In genomic region chr3:112010631-112011030, GRCh38 we compare ENCODE assay signal across 24 cellular contexts. TPM values are rescaled to one million over a fixed set of nuclear protein-coding genes. Genes with fewer than 3 reads are reported as not detected.
DNase-seq lines count a peak whose midpoint lies in the region; ATAC-seq and TF ChIP-seq lines count a peak whose summit lies in the region.
"Had no signal": no experiment of that assay in that cellular context is flagged by ENCODE, and none has a peak within 500 bp of the region (broad histone marks: within the 10 kb centered on the region; RNA-seq: fewer than 3 reads in every experiment).

No MANE protein-coding gene starts in this region.

- H3K9me3 Mint-ChIP-seq in activated CD8-positive, alpha-beta T cell treated with anti-CD3 and anti-CD28 coated beads, Interleukin-2, amount 10 ng/mL, durations not matched to agents 7 days and 5 days (ENCODE audit: insufficient read depth) = no peaks in the 10 kb centered on the region
- no peaks in the 10 kb centered on the region for H3K9me3 Mint-ChIP-seq in activated CD8-positive, alpha-beta T cell treated with anti-CD3 and anti-CD28 coated beads for 36 hours
- H3K9me3 Mint-ChIP-seq: activated B cell treated with CpG ODN at 0.5 μM for 24 hours, T-cell had no signal

- TF ChIP-seq EP300 in tibial nerve (IDR thresholded peaks at IDR 0.05) = no peak

- H3K4me1 ChIP-seq in thyroid gland (peaks cover 11 to 40% of the 10 kb centered on the region in 2 donors), tibial nerve (peaks cover 0 to 39% (median 2%) of the 10 kb centered on the region in 4 donors)
- H3K4me1 ChIP-seq: psoas muscle, uterus had no signal

- POLR2A ChIA-PET in activated CD8-positive, alpha-beta T cell treated with anti-CD3 and anti-CD28 coated beads, Interleukin-2, amount 10 ng/mL, durations not matched to agents 7 days and 5 days (lab: Charles Lee) = no interaction called here
- POLR2A ChIA-PET in activated CD8-positive, alpha-beta T cell treated with anti-CD3 and anti-CD28 coated beads for 36 hours (lab: Charles Lee) = no interaction called here

- H3K36me3 Mint-ChIP-seq in activated CD8-positive, alpha-beta T cell treated with anti-CD3 and anti-CD28 coated beads, Interleukin-2, amount 10 ng/mL, durations not matched to agents 7 days and 5 days (ENCODE audit: low read depth) = no peaks in the 10 kb centered on the region
- H3K36me3 Mint-ChIP-seq in activated CD8-positive, alpha-beta T cell treated with anti-CD3 and anti-CD28 coated beads for 36 hours (ENCODE audit: low read depth) = no peaks in the 10 kb centered on the region
- H3K36me3 Mint-ChIP-seq in T-helper 17 cell (ENCODE audit: low read depth) = no peaks in the 10 kb centered on the region
- H3K36me3 Mint-ChIP-seq: CD14-positive monocyte, T-cell had no signal

- TF ChIP-seq POLR2A in thyroid gland (IDR thresholded peaks at IDR 0.05) (no peak), tibial nerve (IDR thresholded peaks at IDR 0.05) (no peak)

- intact Hi-C loops in activated CD8-positive, alpha-beta T cell treated with anti-CD3 and anti-CD28 coated beads for 36 hours (cut with micrococcal nuclease) = no loop called here
- intact Hi-C loops in dorsolateral prefrontal cortex (cut with DNase I) = loop anchor here in 1 of 2 donors (5.0 kb wide), 1 partner anchor 33 kb away; the partner anchor contains the start of gene ABHD10
- intact Hi-C loops in thyroid gland (cut with DNase I) = no loop called here

- no peak overlapping the region for H3K4me3 Mint-ChIP-seq in activated CD8-positive, alpha-beta T cell treated with anti-CD3 and anti-CD28 coated beads, Interleukin-2, amount 10 ng/mL, durations not matched to agents 7 days and 5 days
- no peak overlapping the region for H3K4me3 Mint-ChIP-seq in activated CD8-positive, alpha-beta T cell treated with anti-CD3 and anti-CD28 coated beads for 36 hours
- H3K4me3 Mint-ChIP-seq in T-helper 17 cell = no peak overlapping the region
- H3K4me3 Mint-ChIP-seq: activated B cell treated with CpG ODN at 0.5 μM for 24 hours; CD14-positive monocyte; naive thymus-derived CD4-positive, alpha-beta T cell; T-cell had no signal

- no peak for TF ChIP-seq CTCF in activated CD8-positive, alpha-beta T cell treated with anti-CD3 and anti-CD28 coated beads for 36 hours (IDR thresholded peaks at IDR 0.05)
- TF ChIP-seq CTCF in dorsolateral prefrontal cortex (IDR thresholded peaks at IDR 0.05 in 54 of 56, conservative IDR thresholded peaks at IDR 0.05 in 2 of 56; ENCODE audit: low read depth in 1 of 56, partially characterized antibody in 56 of 56) (no peak), thyroid gland (IDR thresholded peaks at IDR 0.05) (no peak), tibial nerve (IDR thresholded peaks at IDR 0.05) (no peak)

- H3K27me3 ChIP-seq in dorsolateral prefrontal cortex (no peaks in the 10 kb centered on the region), thyroid gland (no peaks in the 10 kb centered on the region), tibial nerve (no peaks in the 10 kb centered on the region)
- H3K27me3 ChIP-seq: ascending aorta, uterus had no signal

- H3K4me3 ChIP-seq in dorsolateral prefrontal cortex (no peak overlapping the region), thyroid gland (replicated peaks in 1 of 3) (no peak overlapping the region), tibial nerve (no peak overlapping the region)
- H3K4me3 ChIP-seq: ascending aorta, coronary artery, lung, psoas muscle, uterus had no signal

- ATAC-seq in activated CD8-positive, alpha-beta T cell treated with anti-CD3 and anti-CD28 coated beads, Interleukin-2, amount 10 ng/mL, durations not matched to agents 7 days and 5 days = no peak
- no peak for ATAC-seq in activated CD8-positive, alpha-beta T cell treated with anti-CD3 and anti-CD28 coated beads for 36 hours
- no peak for ATAC-seq in T-helper 17 cell
- ATAC-seq: naive thymus-derived CD4-positive, alpha-beta T cell; psoas muscle; stimulated activated naive CD8-positive, alpha-beta T cell treated with anti-CD3 and anti-CD28 coated beads, Interleukin-15, Interleukin-2, amounts not matched to agents 100 U/mL and 50 U/mL, for 24 hours; T-cell had no signal

- peaks cover 13% of the 10 kb centered on the region for H3K4me1 Mint-ChIP-seq in activated CD8-positive, alpha-beta T cell treated with anti-CD3 and anti-CD28 coated beads, Interleukin-2, amount 10 ng/mL, durations not matched to agents 7 days and 5 days (ENCODE audit: low read depth)
- H3K4me1 Mint-ChIP-seq in activated CD8-positive, alpha-beta T cell treated with anti-CD3 and anti-CD28 coated beads for 36 hours (ENCODE audit: low read depth) = peaks cover 15% of the 10 kb centered on the region
- H3K4me1 Mint-ChIP-seq in T-helper 17 cell = peaks cover 13% of the 10 kb centered on the region

- DNase-seq in activated CD8-positive, alpha-beta T cell treated with anti-CD3 and anti-CD28 coated beads, Interleukin-2, amount 10 ng/mL, durations not matched to agents 7 days and 5 days = peak; percentile 9
- DNase-seq in activated CD8-positive, alpha-beta T cell treated with anti-CD3 and anti-CD28 coated beads for 36 hours = no peak
- peak; percentile 10 to 54 for DNase-seq in NCI-H446 (lab: John Stamatoyannopoulos, UW)
- no peak for DNase-seq in dorsolateral prefrontal cortex
- DNase-seq in thyroid gland = peak in 1 of 2 donors; percentile 10
- DNase-seq in stimulated activated CD4-positive, alpha-beta T cell treated with anti-CD3 and anti-CD28 coated beads, Interleukin-2, amount 100 ng/mL, for 24 hours = no peak
- DNase-seq in tibial nerve (ENCODE audit: low spot score in 2 of 2) = no peak
- DNase-seq in T-helper 17 cell = no peak
- DNase-seq: activated B cell treated with CpG ODN at 0.5 μM for 24 hours; activated effector memory CD4-positive, alpha-beta T cell treated with anti-CD3 and anti-CD28 coated beads, Interleukin-2, amount 50 U/mL, for 16 hours; DND-41; naive thymus-derived CD4-positive, alpha-beta T cell; NCI-H1930; psoas muscle; stimulated activated CD4-positive, alpha-beta T cell treated with anti-CD3 and anti-CD28 coated beads, Interleukin-12 subunit alpha, Interleukin-12 subunit beta, amount 100 ng/mL, for 4 hours; stimulated activated naive CD8-positive, alpha-beta T cell treated with anti-CD3 and anti-CD28 coated beads, Interleukin-15, Interleukin-2, amounts not matched to agents 100 U/mL and 50 U/mL, for 24 hours; T-cell; uterus had no signal

- CTCF ChIA-PET in activated CD8-positive, alpha-beta T cell treated with anti-CD3 and anti-CD28 coated beads, Interleukin-2, amount 10 ng/mL, durations not matched to agents 7 days and 5 days (lab: Charles Lee) = interaction anchor here (9.8 kb wide), 1 partner anchor 16 kb away, joined by 351 read pairs; the partner anchor contains the start of gene TAGLN3
- CTCF ChIA-PET in activated CD8-positive, alpha-beta T cell treated with anti-CD3 and anti-CD28 coated beads for 36 hours (lab: Charles Lee) = interaction anchor here (1.2 to 8.4 kb wide), 4 partner anchors 16 to 295 kb away, joined by 5 to 477 read pairs (median 64); partner anchors contain the start of gene TAGLN3

- H3K27me3 Mint-ChIP-seq in activated CD8-positive, alpha-beta T cell treated with anti-CD3 and anti-CD28 coated beads, Interleukin-2, amount 10 ng/mL, durations not matched to agents 7 days and 5 days (ENCODE audit: low read depth) = no peaks in the 10 kb centered on the region
- no peaks in the 10 kb centered on the region for H3K27me3 Mint-ChIP-seq in activated CD8-positive, alpha-beta T cell treated with anti-CD3 and anti-CD28 coated beads for 36 hours
- H3K27me3 Mint-ChIP-seq in T-helper 17 cell = no peaks in the 10 kb centered on the region
- H3K27me3 Mint-ChIP-seq: activated B cell treated with CpG ODN at 0.5 μM for 24 hours; naive thymus-derived CD4-positive, alpha-beta T cell; T-cell had no signal

- H3K27ac Mint-ChIP-seq in activated CD8-positive, alpha-beta T cell treated with anti-CD3 and anti-CD28 coated beads, Interleukin-2, amount 10 ng/mL, durations not matched to agents 7 days and 5 days = no peak overlapping the region
- H3K27ac Mint-ChIP-seq in activated CD8-positive, alpha-beta T cell treated with anti-CD3 and anti-CD28 coated beads for 36 hours = no peak overlapping the region
- no peak overlapping the region for H3K27ac Mint-ChIP-seq in T-helper 17 cell
- H3K27ac Mint-ChIP-seq: activated B cell treated with CpG ODN at 0.5 μM for 24 hours; CD14-positive monocyte; naive thymus-derived CD4-positive, alpha-beta T cell; T-cell had no signal

- peak overlapping the region in 38 of 59 donors; percentile 3 to 82 (median 52) for H3K27ac ChIP-seq in dorsolateral prefrontal cortex
- peak overlapping the region in 2 of 3 donors; percentile 43 to 55 for H3K27ac ChIP-seq in thyroid gland
- H3K27ac ChIP-seq in tibial nerve = no peak overlapping the region
- H3K27ac ChIP-seq: ascending aorta, coronary artery, psoas muscle, uterus had no signal

- H3K36me3 ChIP-seq in thyroid gland = no peaks in the 10 kb centered on the region
- no peaks in the 10 kb centered on the region for H3K36me3 ChIP-seq in tibial nerve
- H3K36me3 ChIP-seq: ascending aorta, uterus had no signal

- 45 to 57% methylated on average over 3 of the region's 3 CpGs for WGBS in thyroid gland, 2 donors
- 42 to 59% methylated on average over 3 of the region's 3 CpGs for whole genome bisulfite sequencing in tibial nerve, 2 donors

- H3K9me3 ChIP-seq in thyroid gland (no peaks in the 10 kb centered on the region), tibial nerve (no peaks in the 10 kb centered on the region), T-helper 17 cell (ENCODE audit: control insufficient read depth, low read length, poor library complexity, severe bottlenecking) (no peaks in the 10 kb centered on the region)
- H3K9me3 ChIP-seq: ascending aorta, psoas muscle, uterus had no signal

RNA-seq across cellular contexts. Expression of gene TAGLN3, which starts 11.9 kb away (rescaled TPM):
- not detected for total RNA-seq in activated CD8-positive, alpha-beta T cell treated with anti-CD3 and anti-CD28 coated beads, Interleukin-2, amount 10 ng/mL, durations not matched to agents 7 days and 5 days
- total RNA-seq in activated CD8-positive, alpha-beta T cell treated with anti-CD3 and anti-CD28 coated beads for 36 hours = 1 to 10 TPM in 1 of 2 experiments, under 1 TPM in 1; 0.89 to 1.2 TPM
- 100 to 1,000 TPM in 119 of 120 experiments, 10 to 100 TPM in 1; 97.9 to 571 (median 378) TPM for total RNA-seq in dorsolateral prefrontal cortex
- total RNA-seq in thyroid gland = 1 to 10 TPM in 1 of 4 donors, under 1 TPM in 1, not detected in 2; 0.22 to 2.6 TPM
- 1 to 10 TPM in 1 of 4 donors, not detected in 3; 3.1 TPM for total RNA-seq in tibial nerve
- total RNA-seq in T-helper 17 cell = under 1 TPM in 1 of 2 donors, not detected in 1; 0.32 TPM
- total RNA-seq: A172, activated B cell treated with CpG ODN at 0.5 μM for 24 hours, ascending aorta, endothelial cell of umbilical vein, psoas muscle, T-cell had no signal

RNA-seq across cellular contexts. Expression of gene TMPRSS7, which starts 23.9 kb away (rescaled TPM):
- total RNA-seq in activated CD8-positive, alpha-beta T cell treated with anti-CD3 and anti-CD28 coated beads, Interleukin-2, amount 10 ng/mL, durations not matched to agents 7 days and 5 days = not detected
- total RNA-seq in activated CD8-positive, alpha-beta T cell treated with anti-CD3 and anti-CD28 coated beads for 36 hours = not detected
- total RNA-seq in dorsolateral prefrontal cortex (1 to 10 TPM in 4 of 120 experiments, under 1 TPM in 60, not detected in 56; 0.18 to 2.5 (median 0.37) TPM), thyroid gland (under 1 TPM in 1 of 4 donors, not detected in 3; 0.11 TPM), tibial nerve (not detected), T-helper 17 cell (under 1 TPM in 1 of 2 donors, not detected in 1; 0.12 TPM)
- total RNA-seq: activated B cell treated with CpG ODN at 0.5 μM for 24 hours; ascending aorta; endothelial cell of umbilical vein; naive thymus-derived CD4-positive, alpha-beta T cell; psoas muscle; uterus had no signal

RNA-seq across cellular contexts. Expression of gene ABHD10, which starts 31.8 kb away (rescaled TPM):
- total RNA-seq in activated CD8-positive, alpha-beta T cell treated with anti-CD3 and anti-CD28 coated beads, Interleukin-2, amount 10 ng/mL, durations not matched to agents 7 days and 5 days = 10 to 100 TPM; 36.3 to 43.7 TPM
- total RNA-seq in activated CD8-positive, alpha-beta T cell treated with anti-CD3 and anti-CD28 coated beads for 36 hours = 10 to 100 TPM; 59.4 to 66.5 TPM
- total RNA-seq in dorsolateral prefrontal cortex (10 to 100 TPM; 22.8 to 62.2 (median 48.1) TPM), thyroid gland (10 to 100 TPM; 40.8 to 54.9 (median 50.6) TPM), tibial nerve (10 to 100 TPM; 11.7 to 28.8 (median 19.4) TPM), T-helper 17 cell (10 to 100 TPM; 18.2 to 18.7 TPM)

Comparison
In these comparisons a context has a peak if more than half of its experiments do, and no peak if none do; other contexts are left out.
1. DNase-seq: peak in activated CD8-positive, alpha-beta T cell treated with anti-CD3 and anti-CD28 coated beads, Interleukin-2, amount 10 ng/mL, durations not matched to agents 7 days and 5 days (single experiment) and NCI-H446 (2 of 2); none in activated CD8-positive, alpha-beta T cell treated with anti-CD3 and anti-CD28 coated beads for 36 hours (single experiment), dorsolateral prefrontal cortex (0 of 10), stimulated activated CD4-positive, alpha-beta T cell treated with anti-CD3 and anti-CD28 coated beads, Interleukin-2, amount 100 ng/mL, for 24 hours (0 of 2), tibial nerve (0 of 2) and T-helper 17 cell (0 of 3).
2. H3K27ac ChIP-seq: peak in dorsolateral prefrontal cortex (38 of 59) and thyroid gland (2 of 3); none in tibial nerve (0 of 4).
3. RNA of gene TAGLN3, which starts 11.9 kb away (total RNA-seq): 97.9 to 571 TPM in dorsolateral prefrontal cortex; 0.89 to 1.2 TPM in activated CD8-positive, alpha-beta T cell treated with anti-CD3 and anti-CD28 coated beads for 36 hours, 0.32 TPM in T-helper 17 cell, 0.22 to 2.6 TPM in thyroid gland, not detected in activated CD8-positive, alpha-beta T cell treated with anti-CD3 and anti-CD28 coated beads, Interleukin-2, amount 10 ng/mL, durations not matched to agents 7 days and 5 days and 3.1 TPM in tibial nerve; every median in the first group is over 10 times any median in the second.